8 cellular contexts compared by ENCODE assay signal in the genomic region with DNA sequence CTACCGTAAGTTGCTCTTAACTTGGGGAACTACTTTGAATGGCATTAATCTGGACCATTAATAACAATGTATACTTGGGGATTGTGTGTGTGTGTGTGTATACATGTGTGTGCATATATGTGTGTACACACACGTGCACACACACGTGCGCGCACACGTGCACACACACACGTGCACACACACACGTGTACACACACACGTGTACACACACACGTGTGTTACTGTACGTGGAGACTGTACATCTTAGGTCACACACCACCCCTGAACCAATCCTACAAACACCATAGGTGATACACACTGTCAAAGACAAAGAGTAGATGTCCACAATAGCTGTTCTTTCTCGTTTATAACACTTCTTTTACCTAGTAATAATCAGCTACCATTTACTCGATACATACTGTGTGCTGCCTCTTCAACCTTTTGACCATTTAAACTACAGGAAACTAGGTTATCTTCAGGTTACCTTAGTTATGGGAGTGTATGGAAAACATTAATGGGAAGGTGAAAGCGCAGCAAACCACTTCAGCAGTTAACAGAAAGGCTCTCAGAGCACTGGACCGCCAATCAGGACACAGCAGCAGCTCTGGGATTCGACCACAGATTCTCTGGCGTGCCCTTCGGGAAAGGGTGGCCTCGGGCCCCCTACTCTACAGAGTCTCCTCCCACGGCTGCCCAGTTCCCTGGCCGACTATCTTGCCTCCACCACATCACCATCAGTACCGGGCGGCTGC. TPM values are rescaled to one million over a fixed set of nuclear protein-coding genes. Genes with fewer than 3 reads are reported as not detected.
DNase-seq lines count a peak whose midpoint lies in the region; ATAC-seq and TF ChIP-seq lines count a peak whose summit lies in the region.

No MANE protein-coding gene starts in this region.

- no peak for DNase-seq in breast epithelium (ENCODE audit: low spot score in 2 of 2)
- no peak for DNase-seq in omental fat pad (ENCODE audit: low spot score)
- DNase-seq in NCI-H1092 (lab: John Stamatoyannopoulos, UW) = no peak
- no peak for DNase-seq in NCI-H226

- intact Hi-C loops in breast epithelium (cut with DNase I; ENCODE audit: low total_unique reads) = no loop called here

- H3K27ac ChIP-seq in breast epithelium (peak overlapping the region; percentile 94 to 98), mesodermal cell (ENCODE audit: low read depth, low read length, severe bottlenecking) (peak overlapping the region; percentile 97)

- H4K20me1 ChIP-seq in Loucy (ENCODE audit: insufficient read depth, low read length, poor library complexity, severe bottlenecking) = peaks cover 9% of the 10 kb centered on the region

- TF ChIP-seq POLR2A in breast epithelium (IDR thresholded peaks at IDR 0.05) = no peak

- H3F3A ChIP-seq in Loucy (ENCODE audit: low read depth) = no peaks in the 10 kb centered on the region

- peak overlapping the region; percentile 82 for H2AFZ ChIP-seq in Loucy (ENCODE audit: low read length)

- no peaks in the 10 kb centered on the region; the same call in 1 of the 2 replicates for H3K36me3 ChIP-seq in ES-I3 (ENCODE audit: insufficient read depth, low read length)
- peaks cover 4% of the 10 kb centered on the region; the same call in 1 of the 2 replicates for H3K36me3 ChIP-seq in Loucy (ENCODE audit: insufficient read depth, low read length)
- no peaks in the 10 kb centered on the region for H3K36me3 ChIP-seq in breast epithelium
- H3K36me3 ChIP-seq in mesodermal cell (ENCODE audit: control insufficient read depth, insufficient read depth, low read length) = peaks cover 19% of the 10 kb centered on the region

- H3K4me3 ChIP-seq in Loucy (ENCODE audit: low read length, poor library complexity, severe bottlenecking) (peak overlapping the region; percentile 90), breast epithelium (peak overlapping the region; percentile 74 to 93 (median 79)), mesodermal cell (ENCODE audit: extremely low read depth, insufficient read depth, low read length, poor library complexity, severe bottlenecking) (peak overlapping the region; percentile 77)

- peaks cover 7% of the 10 kb centered on the region for H3K9me3 ChIP-seq in ES-I3 (ENCODE audit: control insufficient read depth, insufficient read depth, low read length)
- peaks cover 10% of the 10 kb centered on the region; the same call in 1 of the 2 replicates for H3K9me3 ChIP-seq in Loucy (ENCODE audit: insufficient read depth, low read depth, low read length)
- no peaks in the 10 kb centered on the region for H3K9me3 ChIP-seq in breast epithelium
- H3K9me3 ChIP-seq in mesodermal cell (ENCODE audit: control insufficient read depth, low read length) = peaks cover 10% of the 10 kb centered on the region

- peak overlapping the region; percentile 96 for H3K4me2 ChIP-seq in Loucy (ENCODE audit: low read depth, low read length, poor library complexity, severe bottlenecking)

- H3K4me1 ChIP-seq in ES-I3 (ENCODE audit: insufficient read depth, low read length) (peaks cover 12% of the 10 kb centered on the region), Loucy (ENCODE audit: insufficient read depth, low read length, poor library complexity, severe bottlenecking) (peaks cover 44% of the 10 kb centered on the region), breast epithelium (peaks cover 0 to 3% of the 10 kb centered on the region in 2 donors), mesodermal cell (ENCODE audit: control insufficient read depth, insufficient read depth, low read length, poor library complexity, severe bottlenecking) (no peaks in the 10 kb centered on the region)

- H3K9ac ChIP-seq in ES-I3 (ENCODE audit: low read depth, low read length) = peak overlapping the region; percentile 89
- H3K9ac ChIP-seq in Loucy (ENCODE audit: low read depth, low read length, poor library complexity, severe bottlenecking) = peak overlapping the region; percentile 83

- WGBS in mesodermal cell (ENCODE audit: insufficient coverage in 2 of 2), 2 experiments = 26 to 39% methylated on average over 14 to 17 of the region's 23 CpGs

- H3K79me2 ChIP-seq in Loucy (ENCODE audit: insufficient read depth, low read length) = peaks cover 32% of the 10 kb centered on the region

- H3K27me3 ChIP-seq in Loucy (ENCODE audit: insufficient read depth, low read length, poor library complexity, severe bottlenecking) = no peaks in the 10 kb centered on the region
- H3K27me3 ChIP-seq in breast epithelium = no peaks in the 10 kb centered on the region

- TF ChIP-seq CTCF in Loucy (conservative IDR thresholded peaks at IDR 0.05; ENCODE audit: low read length) (no peak), breast epithelium (IDR thresholded peaks at IDR 0.05) (no peak), omental fat pad (IDR thresholded peaks at IDR 0.05) (no peak)

- H3K9me2 ChIP-seq in Loucy (replicated peaks; ENCODE audit: low read depth, low read length) = no peaks in the 10 kb centered on the region

- ATAC-seq in omental fat pad (ENCODE audit: low FRiP score) (no peak), GM21360 (IDR thresholded peaks at IDR 0.05; ENCODE audit: unreplicated experiment) (no peak)

RNA-seq across cellular contexts. Expression of gene GCC2, which starts 0.9 kb away (rescaled TPM):
- total RNA-seq in breast epithelium = 10 to 100 TPM; 26.4 to 97.6 (median 63.3) TPM
- polyA plus RNA-seq in mesodermal cell (2013, experiment 1 of 2) = 35.8 TPM
- polyA plus RNA-seq in mesodermal cell (2013, experiment 2 of 2) = 45.9 TPM
- total RNA-seq in omental fat pad = 10 to 100 TPM; 18.9 to 59.1 (median 24.1) TPM
